8 cellular contexts compared by ENCODE assay signal in genomic region chr12:43836455-43836989, GRCh38. TPM values are rescaled to one million over a fixed set of nuclear protein-coding genes. Genes with fewer than 3 reads are reported as not detected.
DNase-seq lines count a peak whose midpoint lies in the region; ATAC-seq and TF ChIP-seq lines count a peak whose summit lies in the region.

No MANE protein-coding gene starts in this region.

- H3K9me3 Mint-ChIP-seq in activated CD8-positive, alpha-beta T cell treated with anti-CD3 and anti-CD28 coated beads for 36 hours: no peaks in the 10 kb centered on the region

- H3K27me3 ChIP-seq in heart left ventricle (no peaks in the 10 kb centered on the region), psoas muscle (ENCODE audit: insufficient read depth in 3 of 3, low read length in 2 of 3) (no peaks in the 10 kb centered on the region)

- 1 to 2% (median 1%) methylated on average over 10 of the region's 10 CpGs for WGBS in heart left ventricle, 4 donors
- 1% methylated on average over 10 of the region's 10 CpGs for WGBS in psoas muscle, 3 donors

- peaks cover 5% of the 10 kb centered on the region for H3K27me3 Mint-ChIP-seq in activated CD8-positive, alpha-beta T cell treated with anti-CD3 and anti-CD28 coated beads for 36 hours

- peak overlapping the region; percentile 44 to 95 (median 76) for H3K4me3 ChIP-seq in heart left ventricle
- H3K4me3 ChIP-seq in psoas muscle: peak overlapping the region; percentile 93

- DNase-seq in activated CD8-positive, alpha-beta T cell treated with anti-CD3 and anti-CD28 coated beads for 36 hours: no peak
- peak in 1 of 5 donors; percentile 10 for DNase-seq in heart left ventricle
- DNase-seq in psoas muscle: no peak
- no peak for DNase-seq in DMS79 treated with DMSO at 0.1 percent for 48 hours (lab: John Stamatoyannopoulos, UW)
- no peak for DNase-seq in NCI-H748 (lab: John Stamatoyannopoulos, UW; ENCODE audit: unreplicated experiment)

- no peaks in the 10 kb centered on the region for H3K9me3 ChIP-seq in heart left ventricle
- H3K9me3 ChIP-seq in psoas muscle: no peaks in the 10 kb centered on the region

- H3K4me1 Mint-ChIP-seq in activated CD8-positive, alpha-beta T cell treated with anti-CD3 and anti-CD28 coated beads for 36 hours (ENCODE audit: low read depth): peaks cover 44% of the 10 kb centered on the region

- TF ChIP-seq CTCF in C4-2B (conservative IDR thresholded peaks at IDR 0.05) (no peak), heart left ventricle (IDR thresholded peaks at IDR 0.05) (no peak), psoas muscle (IDR thresholded peaks at IDR 0.05) (no peak)
- no peak for TF ChIP-seq CTCF in activated CD8-positive, alpha-beta T cell treated with anti-CD3 and anti-CD28 coated beads for 36 hours (IDR thresholded peaks at IDR 0.05)

- peak; percentile 39 for ATAC-seq in GM19035 (IDR thresholded peaks at IDR 0.05; ENCODE audit: unreplicated experiment)
- ATAC-seq in HG03558 (IDR thresholded peaks at IDR 0.05; ENCODE audit: extremely low read depth, unreplicated experiment): peak; percentile 10
- peak; percentile 17 for ATAC-seq in activated CD8-positive, alpha-beta T cell treated with anti-CD3 and anti-CD28 coated beads for 36 hours
- ATAC-seq in heart left ventricle: peak in 2 of 4 donors; percentile 52 to 60
- peak in 1 of 4 donors; percentile 50 for ATAC-seq in psoas muscle

- POLR2A ChIA-PET in activated CD8-positive, alpha-beta T cell treated with anti-CD3 and anti-CD28 coated beads for 36 hours (lab: Charles Lee): interaction anchor here (0.6 to 1.9 kb wide), 6 partner anchors 10 to 59 kb away, joined by 3 to 9 read pairs (median 4); partner anchors contain the start of gene TWF1

- no peaks in the 10 kb centered on the region for H3K36me3 Mint-ChIP-seq in activated CD8-positive, alpha-beta T cell treated with anti-CD3 and anti-CD28 coated beads for 36 hours (ENCODE audit: low read depth)

- intact Hi-C loops in activated CD8-positive, alpha-beta T cell treated with anti-CD3 and anti-CD28 coated beads for 36 hours (cut with micrococcal nuclease): no loop called here
- intact Hi-C loops in heart left ventricle (cut with DNase I) (loop anchor here in 3 of 10 donors (1.0 to 2.0 kb wide), 3 partner anchors 30 to 32 kb away; partner anchors contain the start of gene TWF1 (in 2 of the 3)), psoas muscle (cut with DNase I) (loop anchor here in 1 of 2 donors (2.0 to 5.0 kb wide), 2 partner anchors 30 to 1599 kb away; partner anchors contain the start of genes TWF1 and YAF2)

- CTCF ChIA-PET in activated CD8-positive, alpha-beta T cell treated with anti-CD3 and anti-CD28 coated beads for 36 hours (lab: Charles Lee): interaction anchor here (1.0 to 1.9 kb wide), 3 partner anchors 19 to 47 kb away, joined by 3 to 5 read pairs (median 4); partner anchors contain the start of gene TWF1

- H3K4me1 ChIP-seq in heart left ventricle (peaks cover 0 to 23% (median 15%) of the 10 kb centered on the region in 12 donors), psoas muscle (peaks cover 19% of the 10 kb centered on the region)

- TF ChIP-seq POLR2A in heart left ventricle (IDR thresholded peaks at IDR 0.05): no peak

- H3K36me3 ChIP-seq in heart left ventricle (no peaks in the 10 kb centered on the region), psoas muscle (ENCODE audit: insufficient read depth in 1 of 2, low read depth in 1 of 2) (no peaks in the 10 kb centered on the region)

- H3K27ac ChIP-seq in C4-2B (peak overlapping the region; percentile 74), heart left ventricle (peak overlapping the region; percentile 88 to 99 (median 96)), psoas muscle (peak overlapping the region; percentile 98)

- peak overlapping the region; percentile 71 for H3K4me3 Mint-ChIP-seq in activated CD8-positive, alpha-beta T cell treated with anti-CD3 and anti-CD28 coated beads for 36 hours

- H3K27ac Mint-ChIP-seq in activated CD8-positive, alpha-beta T cell treated with anti-CD3 and anti-CD28 coated beads for 36 hours: peak overlapping the region; percentile 55

RNA-seq across cellular contexts. Expression of gene TMEM117, which starts 0.6 kb away (rescaled TPM):
- total RNA-seq in activated CD8-positive, alpha-beta T cell treated with anti-CD3 and anti-CD28 coated beads for 36 hours: under 1 TPM; 0.95 to 0.96 TPM
- total RNA-seq in heart left ventricle: 10 to 100 TPM in 1 of 9 donors, 1 to 10 TPM in 8; 5.7 to 13.5 (median 7.8) TPM
- 1 to 10 TPM; 3.7 to 6.9 TPM for polyA plus RNA-seq in heart left ventricle
- 1 to 10 TPM; 3.3 to 4.7 (median 4.2) TPM for total RNA-seq in psoas muscle
- 1 to 10 TPM; 1.9 to 4.1 (median 3.3) TPM for polyA plus RNA-seq in psoas muscle

RNA-seq across cellular contexts. Expression of gene TWF1, which starts 30.4 kb away (rescaled TPM):
- total RNA-seq in activated CD8-positive, alpha-beta T cell treated with anti-CD3 and anti-CD28 coated beads for 36 hours: 10 to 100 TPM; 17.0 to 18.9 TPM
- total RNA-seq in heart left ventricle (10 to 100 TPM in 7 of 9 donors, 1 to 10 TPM in 2; 9.3 to 34.6 (median 10.7) TPM), psoas muscle (10 to 100 TPM in 1 of 4 donors, 1 to 10 TPM in 3; 6.2 to 12.7 (median 9.2) TPM)
- polyA plus RNA-seq in heart left ventricle (10 to 100 TPM in 1 of 2 donors, 1 to 10 TPM in 1; 8.3 to 12.3 TPM), psoas muscle (10 to 100 TPM in 1 of 3 donors, 1 to 10 TPM in 2; 5.8 to 10.7 (median 9.6) TPM)
